ENCODE assay signal across 9 cellular contexts in genomic region chr18:47912343-47912742, GRCh38. TPM values are rescaled to one million over a fixed set of nuclear protein-coding genes. Genes with fewer than 3 reads are reported as not detected.
A peak's percentile ranks its signal among the peaks of the same experiment; 100 is the strongest.
DNase-seq lines count a peak whose midpoint lies in the region; TF ChIP-seq lines count a peak whose summit lies in the region.
"Had no signal": no experiment of that assay in that cellular context is flagged by ENCODE, and none has a peak within 500 bp of the region (broad histone marks: within the 10 kb centered on the region; RNA-seq: fewer than 3 reads in every experiment).

No MANE protein-coding gene starts in this region.

- H3K36me3 ChIP-seq in BE2C, result no peaks in the 10 kb centered on the region

- H3K27me3 ChIP-seq in BE2C, result no peaks in the 10 kb centered on the region

- peaks cover 13% of the 10 kb centered on the region for H3K36me3 Mint-ChIP-seq in activated naive CD4-positive, alpha-beta T cell treated with anti-CD3 and anti-CD28 coated beads, Interleukin-2, amount 50 U/mL, for 24 hours
- peaks cover 14% of the 10 kb centered on the region for H3K36me3 Mint-ChIP-seq in mesothelial cell of epicardium
- H3K36me3 Mint-ChIP-seq in type B pancreatic cell, result peaks cover 17% of the 10 kb centered on the region

- H3K4me1 Mint-ChIP-seq in activated naive CD4-positive, alpha-beta T cell treated with anti-CD3 and anti-CD28 coated beads, Interleukin-2, amount 50 U/mL, for 24 hours, result peaks cover 94% of the 10 kb centered on the region
- H3K4me1 Mint-ChIP-seq in mesothelial cell of epicardium, result peaks cover 48% of the 10 kb centered on the region
- peaks cover 33% of the 10 kb centered on the region for H3K4me1 Mint-ChIP-seq in type B pancreatic cell (ENCODE audit: unreplicated experiment)

- no peaks in the 10 kb centered on the region for H3K4me1 ChIP-seq in BE2C

- DNase-seq in activated naive CD4-positive, alpha-beta T cell (lab: John Stamatoyannopoulos, UW), result no peak
- no peak for DNase-seq in mesothelial cell of epicardium (ENCODE audit: low spot score in 2 of 2, unreplicated experiment in 2 of 2)
- DNase-seq in type B pancreatic cell (ENCODE audit: extremely low spot score, unreplicated experiment), result no peak
- DNase-seq in NCI-H187 (lab: John Stamatoyannopoulos, UW), result no peak
- DNase-seq in BE2C, result no peak
- no peak for DNase-seq in GOT3 (lab: John Stamatoyannopoulos, UW)
- DNase-seq: KG1 had no signal

- peak overlapping the region; percentile 75 for H3K4me3 Mint-ChIP-seq in activated naive CD4-positive, alpha-beta T cell treated with anti-CD3 and anti-CD28 coated beads, Interleukin-2, amount 50 U/mL, for 24 hours
- H3K4me3 Mint-ChIP-seq in mesothelial cell of epicardium (no peak overlapping the region), type B pancreatic cell (no peak overlapping the region)

- peak overlapping the region; percentile 98 for H3K27ac Mint-ChIP-seq in activated naive CD4-positive, alpha-beta T cell treated with anti-CD3 and anti-CD28 coated beads, Interleukin-2, amount 50 U/mL, for 24 hours
- H3K27ac Mint-ChIP-seq in mesothelial cell of epicardium (peak overlapping the region; percentile 9), type B pancreatic cell (peak overlapping the region; percentile 14)

- no peaks in the 10 kb centered on the region for H3K9me3 ChIP-seq in BE2C

- peak overlapping the region; percentile 70 for H3K27ac ChIP-seq in cingulate gyrus (ENCODE audit: low read depth, low read length)

- H3K9me3 Mint-ChIP-seq in activated naive CD4-positive, alpha-beta T cell treated with anti-CD3 and anti-CD28 coated beads, Interleukin-2, amount 50 U/mL, for 24 hours, result no peaks in the 10 kb centered on the region
- no peaks in the 10 kb centered on the region for H3K9me3 Mint-ChIP-seq in mesothelial cell of epicardium
- peaks cover 8% of the 10 kb centered on the region for H3K9me3 Mint-ChIP-seq in type B pancreatic cell

- H3K27me3 Mint-ChIP-seq in activated naive CD4-positive, alpha-beta T cell treated with anti-CD3 and anti-CD28 coated beads, Interleukin-2, amount 50 U/mL, for 24 hours, result no peaks in the 10 kb centered on the region
- H3K27me3 Mint-ChIP-seq in mesothelial cell of epicardium (ENCODE audit: low read depth), result no peaks in the 10 kb centered on the region
- no peaks in the 10 kb centered on the region for H3K27me3 Mint-ChIP-seq in type B pancreatic cell

- no peak overlapping the region for H3K4me3 ChIP-seq in BE2C (ENCODE audit: low read depth, low read length)

- TF ChIP-seq CTCF in mesothelial cell of epicardium (IDR thresholded peaks at IDR 0.05; ENCODE audit: unreplicated experiment) (no peak), type B pancreatic cell (conservative IDR thresholded peaks at IDR 0.05) (no peak), BE2C (IDR thresholded peaks at IDR 0.05; ENCODE audit: low read depth, low read length) (no peak)

RNA-seq across cellular contexts. Expression of gene SMAD2, which starts 18.1 kb away (rescaled TPM):
- total RNA-seq in mesothelial cell of epicardium (161 to 164 TPM (median 164 TPM) in 3 replicates), type B pancreatic cell (ENCODE audit: low replicate concordance) (97.8 and 111 TPM in 2 replicates)
- polyA plus RNA-seq in BE2C (2012; ENCODE audit: insufficient read depth, insufficient read length, low read depth), result 33.8 TPM

Comparison
In these comparisons a context has a peak if more than half of its experiments do, and no peak if none do; other contexts are left out.
1. H3K27ac Mint-ChIP-seq: peak in every context shown above with its lines; median percentile 98 in activated naive CD4-positive, alpha-beta T cell treated with anti-CD3 and anti-CD28 coated beads, Interleukin-2, amount 50 U/mL, for 24 hours; 14 in type B pancreatic cell; 9 in mesothelial cell of epicardium.